In the genomic region with DNA sequence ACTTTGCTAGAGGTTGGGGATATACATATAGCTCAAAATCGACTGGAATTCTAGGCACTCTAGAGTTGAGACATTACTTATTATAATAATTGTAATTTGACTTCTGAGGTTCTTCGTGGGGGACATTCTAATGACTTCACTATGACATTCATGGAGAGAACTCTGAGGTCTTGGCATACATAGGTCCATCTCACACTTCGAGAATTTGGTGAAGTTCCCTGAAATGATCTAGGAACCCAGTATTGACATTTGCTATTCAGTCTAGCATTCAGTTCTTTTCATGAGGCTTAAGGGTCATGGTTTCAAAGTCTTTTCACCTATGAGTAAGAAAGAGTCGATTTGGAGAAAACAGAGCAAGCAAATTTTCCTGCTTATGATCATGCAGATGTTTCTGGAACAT, we compare ENCODE assay signal across 25 cellular contexts.
DNase-seq lines count a peak whose midpoint lies in the region; ATAC-seq, FAIRE-seq and TF ChIP-seq lines count a peak whose summit lies in the region.
"Had no signal": no experiment of that assay in that cellular context is flagged by ENCODE, and none has a peak within 500 bp of the region (broad histone marks: within the 10 kb centered on the region; RNA-seq: fewer than 3 reads in every experiment).

No MANE protein-coding gene starts in this region.

- no peak overlapping the region for H3K4me3 Mint-ChIP-seq in activated naive CD4-positive, alpha-beta T cell treated with anti-CD3 and anti-CD28 coated beads for 36 hours
- H3K4me3 Mint-ChIP-seq: CD4-positive, CD25-positive, alpha-beta regulatory T cell; CD8-positive, alpha-beta memory T cell; IgD-negative memory B cell had no signal

- intact Hi-C loops in activated naive CD4-positive, alpha-beta T cell treated with anti-CD3 and anti-CD28 coated beads for 36 hours (cut with micrococcal nuclease): no loop called here
- intact Hi-C loops in posterior vena cava (cut with DNase I): no loop called here

- H3K4me1 Mint-ChIP-seq in activated naive CD4-positive, alpha-beta T cell treated with anti-CD3 and anti-CD28 coated beads for 36 hours (ENCODE audit: low read depth): no peaks in the 10 kb centered on the region
- H3K4me1 Mint-ChIP-seq: CD4-positive, CD25-positive, alpha-beta regulatory T cell; CD8-positive, alpha-beta memory T cell; IgD-negative memory B cell had no signal

- H3K36me3 Mint-ChIP-seq in activated naive CD4-positive, alpha-beta T cell treated with anti-CD3 and anti-CD28 coated beads for 36 hours (ENCODE audit: low read depth): no peaks in the 10 kb centered on the region
- H3K36me3 Mint-ChIP-seq: CD4-positive, CD25-positive, alpha-beta regulatory T cell; CD8-positive, alpha-beta memory T cell had no signal

- FAIRE-seq in RCC 7860 (lab: Jason Lieb, UNC): peak; percentile 68
- FAIRE-seq: GM12892, GM18507, H54, HepG2 had no signal

- no peak overlapping the region for H3K4me3 ChIP-seq in astrocyte of the cerebellum (ENCODE audit: low read depth, low read length)
- H3K4me3 ChIP-seq: GM23248 had no signal

- H3K27me3 Mint-ChIP-seq in activated naive CD4-positive, alpha-beta T cell treated with anti-CD3 and anti-CD28 coated beads for 36 hours (ENCODE audit: low read depth): no peaks in the 10 kb centered on the region
- H3K27me3 Mint-ChIP-seq: CD4-positive, CD25-positive, alpha-beta regulatory T cell; IgD-negative memory B cell had no signal

- CTCF ChIA-PET in activated naive CD4-positive, alpha-beta T cell treated with anti-CD3 and anti-CD28 coated beads for 36 hours (lab: Charles Lee): no interaction called here

- in situ Hi-C loops in astrocyte of the cerebellum (cut with HindIII; ENCODE audit: low sequenced_read_pairs): no loop called here

- ATAC-seq in HG02840 (IDR thresholded peaks at IDR 0.05; ENCODE audit: low FRiP score, unreplicated experiment): no peak
- ATAC-seq: HepG2 had no signal

- TF ChIP-seq CTCF in astrocyte of the cerebellum (IDR thresholded peaks at IDR 0.05; ENCODE audit: low read depth, low read length, missing control alignments): no peak

- DNase-seq in EH (ENCODE audit: low read depth) (peak; percentile 34), RCC 7860 (ENCODE audit: low spot score) (peak; percentile 65), astrocyte of the cerebellum (ENCODE audit: low read depth) (peak; percentile 19), glomerular visceral epithelial cell (ENCODE audit: extremely low spot score) (peak; percentile 45), NCI-H146 (lab: John Stamatoyannopoulos, UW) (no peak), posterior vena cava (ENCODE audit: low spot score) (no peak)
- DNase-seq in activated naive CD4-positive, alpha-beta T cell treated with anti-CD3 and anti-CD28 coated beads for 36 hours: no peak
- DNase-seq: ACHN; BE2C; C1 segment of cervical spinal cord; CD4-positive, CD25-positive, alpha-beta regulatory T cell; CD8-positive, alpha-beta memory T cell; COR-L47; DMS 273 treated with DMSO at 0.1 percent for 48 hours; DMS53; DND-41; GDM1; GM23248; HCEC 1CT had no signal

- H3K27ac Mint-ChIP-seq in activated naive CD4-positive, alpha-beta T cell treated with anti-CD3 and anti-CD28 coated beads for 36 hours: no peak overlapping the region
- H3K27ac Mint-ChIP-seq: CD4-positive, CD25-positive, alpha-beta regulatory T cell; CD8-positive, alpha-beta memory T cell; IgD-negative memory B cell had no signal

- H3K9me3 Mint-ChIP-seq in activated naive CD4-positive, alpha-beta T cell treated with anti-CD3 and anti-CD28 coated beads for 36 hours: no peaks in the 10 kb centered on the region

Comparison
In these comparisons a context has a peak if more than half of its experiments do, and no peak if none do; other contexts are left out.
1. DNase-seq: peak in EH (single experiment), RCC 7860 (single experiment), astrocyte of the cerebellum (single experiment) and glomerular visceral epithelial cell (single experiment); none in activated naive CD4-positive, alpha-beta T cell treated with anti-CD3 and anti-CD28 coated beads for 36 hours (single experiment), NCI-H146 (single experiment) and posterior vena cava (single experiment).